In the genomic region with DNA sequence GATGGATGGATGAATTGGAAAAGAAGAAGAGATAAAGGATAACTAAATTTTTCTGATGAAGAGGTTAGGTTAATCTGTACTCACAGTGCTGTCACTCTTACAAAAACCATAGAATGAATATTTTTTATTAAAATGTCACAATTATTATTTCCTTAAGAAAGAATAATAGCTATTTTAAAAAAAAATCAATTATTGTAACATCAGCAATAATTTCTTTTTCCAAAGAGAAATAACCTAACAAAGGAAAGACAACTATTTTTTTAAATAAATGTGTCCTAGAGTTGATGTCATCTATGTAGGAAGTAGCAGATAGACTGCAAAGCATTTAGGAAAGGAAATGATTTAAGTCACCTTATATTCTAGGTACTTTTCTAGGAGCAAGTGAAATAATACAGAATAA, we compare ENCODE assay signal across 37 cellular contexts. TPM values are rescaled to one million over a fixed set of nuclear protein-coding genes. Genes with fewer than 3 reads are reported as not detected.
"Had no signal": no experiment of that assay in that cellular context is flagged by ENCODE, and none has a peak within 500 bp of the region (broad histone marks: within the 10 kb centered on the region; RNA-seq: fewer than 3 reads in every experiment).

No MANE protein-coding gene starts in this region.

- H3K4me1 ChIP-seq: ascending aorta had no signal

- H3K27ac ChIP-seq: ascending aorta, cardiac muscle cell, VCaP had no signal

- H3K9me3 ChIP-seq: ascending aorta had no signal

- H3K4me1 Mint-ChIP-seq: activated B cell treated with CpG ODN at 0.5 μM for 24 hours; activated CD4-positive, alpha-beta memory T cell treated with anti-CD3 and anti-CD28 coated beads, Interleukin-2, amount 10 ng/mL, durations not matched to agents 7 days and 5 days; activated CD4-positive, alpha-beta T cell treated with anti-CD3 and anti-CD28 coated beads for 36 hours; activated CD4-positive, alpha-beta T cell treated with anti-CD3 and anti-CD28 coated beads, Interleukin-2, amount 10 ng/mL, durations not matched to agents 7 days and 5 days; activated CD8-positive, alpha-beta memory T cell treated with anti-CD3 and anti-CD28 coated beads, Interleukin-2, amount 10 ng/mL, durations not matched to agents 7 days and 5 days; activated naive CD4-positive, alpha-beta T cell treated with anti-CD3 and anti-CD28 coated beads, Interleukin-2, amount 10 ng/mL, durations not matched to agents 7 days and 5 days; activated naive CD4-positive, alpha-beta T cell treated with anti-CD3 and anti-CD28 coated beads, Interleukin-2, amount 50 U/mL, for 24 hours; activated naive CD8-positive, alpha-beta T cell treated with anti-CD3 and anti-CD28 coated beads, Interleukin-2, amount 10 ng/mL, durations not matched to agents 7 days and 5 days; activated naive CD8-positive, alpha-beta T cell treated with anti-CD3 and anti-CD28 coated beads, Interleukin-2, amount 50 U/mL, for 24 hours; central memory CD8-positive, alpha-beta T cell had no signal

- ATAC-seq: activated CD4-positive, alpha-beta T cell treated with anti-CD3 and anti-CD28 coated beads for 36 hours; activated CD8-positive, alpha-beta memory T cell treated with anti-CD3 and anti-CD28 coated beads, Interleukin-2, amount 10 ng/mL, durations not matched to agents 7 days and 5 days; activated CD8-positive, alpha-beta T cell treated with anti-CD3 and anti-CD28 coated beads, Interleukin-2, amount 10 ng/mL, durations not matched to agents 7 days and 5 days; activated naive CD8-positive, alpha-beta T cell treated with anti-CD3 and anti-CD28 coated beads, Interleukin-2, amount 50 U/mL, for 24 hours had no signal

- DNase-seq: activated B cell treated with CpG ODN at 0.5 μM for 24 hours; activated CD4-positive, alpha-beta memory T cell treated with anti-CD3 and anti-CD28 coated beads, Interleukin-2, amount 10 ng/mL, durations not matched to agents 7 days and 5 days; activated CD4-positive, alpha-beta T cell treated with anti-CD3 and anti-CD28 coated beads for 36 hours; activated CD4-positive, alpha-beta T cell treated with anti-CD3 and anti-CD28 coated beads for 48 hours; activated CD4-positive, alpha-beta T cell treated with anti-CD3 and anti-CD28 coated beads, Interleukin-2, amount 10 ng/mL, durations not matched to agents 7 days and 5 days; activated CD4-positive, alpha-beta T cell treated with anti-CD3 and anti-CD28 coated beads, Interleukin-2, amount 50 U/mL, for 48 hours; activated CD4-positive, CD25-positive, alpha-beta regulatory T cell treated with anti-CD3 and anti-CD28 coated beads, Interleukin-2, amount 50 U/mL, for 72 hours; activated CD8-positive, alpha-beta memory T cell treated with anti-CD3 and anti-CD28 coated beads for 24 hours; activated CD8-positive, alpha-beta memory T cell treated with anti-CD3 and anti-CD28 coated beads, Interleukin-2, amount 10 ng/mL, durations not matched to agents 7 days and 5 days; activated CD8-positive, alpha-beta memory T cell treated with anti-CD3 and anti-CD28 coated beads, Interleukin-2, amount 50 U/mL, for 48 hours; activated CD8-positive, alpha-beta T cell treated with anti-CD3 and anti-CD28 coated beads, Interleukin-2, amount 10 ng/mL, durations not matched to agents 7 days and 5 days; activated effector memory CD4-positive, alpha-beta T cell treated with Interleukin-2 at 50 U/mL for 16 hours; activated gamma-delta T cell; activated naive CD4-positive, alpha-beta T cell treated with anti-CD3 and anti-CD28 coated beads, Interleukin-2, amount 10 ng/mL, durations not matched to agents 7 days and 5 days; activated naive CD4-positive, alpha-beta T cell treated with Interleukin-2 at 50 U/mL for 16 hours; activated naive CD8-positive, alpha-beta T cell treated with anti-CD3 and anti-CD28 coated beads, Interleukin-2, amount 10 ng/mL, durations not matched to agents 7 days and 5 days; activated naive CD8-positive, alpha-beta T cell treated with anti-CD3 and anti-CD28 coated beads, Interleukin-2, amount 50 U/mL, for 24 hours; activated T-cell treated with anti-CD3 and anti-CD28 coated beads, Interleukin-2, amount 50 U/mL, for 24 hours; activated T-cell treated with anti-CD3 and anti-CD28 coated beads, Interleukin-2, amount 50 U/mL, for 48 hours; amygdala; anterior cingulate cortex; caudate nucleus; cerebellar nuclear complex; T-helper 2 cell; T-helper 9 cell had no signal

- H3K36me3 Mint-ChIP-seq: activated CD8-positive, alpha-beta memory T cell treated with anti-CD3 and anti-CD28 coated beads, Interleukin-2, amount 10 ng/mL, durations not matched to agents 7 days and 5 days; activated naive CD4-positive, alpha-beta T cell treated with anti-CD3 and anti-CD28 coated beads, Interleukin-2, amount 10 ng/mL, durations not matched to agents 7 days and 5 days; activated naive CD4-positive, alpha-beta T cell treated with anti-CD3 and anti-CD28 coated beads, Interleukin-2, amount 50 U/mL, for 24 hours; activated naive CD8-positive, alpha-beta T cell; activated naive CD8-positive, alpha-beta T cell treated with anti-CD3 and anti-CD28 coated beads, Interleukin-2, amount 10 ng/mL, durations not matched to agents 7 days and 5 days; brain had no signal

- H3K36me3 ChIP-seq: ascending aorta, cardiac muscle cell had no signal

- H3K9me3 Mint-ChIP-seq: activated B cell treated with CpG ODN at 0.5 μM for 24 hours; activated CD4-positive, alpha-beta memory T cell treated with anti-CD3 and anti-CD28 coated beads, Interleukin-2, amount 10 ng/mL, durations not matched to agents 7 days and 5 days; activated CD4-positive, alpha-beta T cell treated with anti-CD3 and anti-CD28 coated beads, Interleukin-2, amount 10 ng/mL, durations not matched to agents 7 days and 5 days; activated naive CD4-positive, alpha-beta T cell treated with anti-CD3 and anti-CD28 coated beads, Interleukin-2, amount 10 ng/mL, durations not matched to agents 7 days and 5 days; activated naive CD4-positive, alpha-beta T cell treated with anti-CD3 and anti-CD28 coated beads, Interleukin-2, amount 50 U/mL, for 24 hours; activated naive CD8-positive, alpha-beta T cell treated with anti-CD3 and anti-CD28 coated beads, Interleukin-2, amount 10 ng/mL, durations not matched to agents 7 days and 5 days; activated naive CD8-positive, alpha-beta T cell treated with anti-CD3 and anti-CD28 coated beads, Interleukin-2, amount 50 U/mL, for 24 hours; activated T-cell treated with anti-CD3 and anti-CD28 coated beads, Interleukin-2, amount 50 U/mL, for 24 hours; activated T-helper 2 cell treated with anti-CD3 and anti-CD28 coated beads, Interferon-gamma antibody, Interleukin-2, Interleukin-4, amounts not matched to agents 10 μg/mL and 5 μg/mL and 100 μg/mL, durations not matched to agents 14 hours and 24 hours and 36 hours; central memory CD8-positive, alpha-beta T cell; T-helper 1 cell treated with Interleukin-12 subunit alpha and Interleukin-12 subunit beta and Interleukin-4 antibody, amounts not matched to agents 30 μg/mL and 1 μg/mL, for 36 hours; T-helper 2 cell treated with Interferon-gamma antibody and Interleukin-4, amounts not matched to agents 5 μg/mL and 100 μg/mL, for 36 hours had no signal

- H3K4me3 ChIP-seq: ascending aorta, cardiac muscle cell had no signal

- H3K4me3 Mint-ChIP-seq: activated B cell treated with CpG ODN at 0.5 μM for 24 hours; activated CD4-positive, alpha-beta memory T cell treated with anti-CD3 and anti-CD28 coated beads, Interleukin-2, amount 10 ng/mL, durations not matched to agents 7 days and 5 days; activated CD4-positive, alpha-beta T cell treated with anti-CD3 and anti-CD28 coated beads for 36 hours; activated CD4-positive, alpha-beta T cell treated with anti-CD3 and anti-CD28 coated beads, Interleukin-2, amount 10 ng/mL, durations not matched to agents 7 days and 5 days; activated CD8-positive, alpha-beta memory T cell treated with anti-CD3 and anti-CD28 coated beads, Interleukin-2, amount 10 ng/mL, durations not matched to agents 7 days and 5 days; activated CD8-positive, alpha-beta T cell treated with anti-CD3 and anti-CD28 coated beads, Interleukin-2, amount 10 ng/mL, durations not matched to agents 7 days and 5 days; activated naive CD4-positive, alpha-beta T cell treated with anti-CD3 and anti-CD28 coated beads, Interleukin-2, amount 10 ng/mL, durations not matched to agents 7 days and 5 days; activated naive CD4-positive, alpha-beta T cell treated with anti-CD3 and anti-CD28 coated beads, Interleukin-2, amount 50 U/mL, for 24 hours; activated naive CD8-positive, alpha-beta T cell; activated naive CD8-positive, alpha-beta T cell treated with anti-CD3 and anti-CD28 coated beads, Interleukin-2, amount 10 ng/mL, durations not matched to agents 7 days and 5 days; activated naive CD8-positive, alpha-beta T cell treated with anti-CD3 and anti-CD28 coated beads, Interleukin-2, amount 50 U/mL, for 24 hours; activated T-cell treated with anti-CD3 and anti-CD28 coated beads, Interleukin-2, amount 50 U/mL, for 24 hours; brain; central memory CD8-positive, alpha-beta T cell; T-helper 1 cell treated with Interleukin-12 subunit alpha and Interleukin-12 subunit beta and Interleukin-4 antibody, amounts not matched to agents 30 μg/mL and 1 μg/mL, for 36 hours; T-helper 2 cell treated with Interferon-gamma antibody and Interleukin-4, amounts not matched to agents 5 μg/mL and 100 μg/mL, for 36 hours had no signal

- H3K27me3 ChIP-seq: ascending aorta, cardiac muscle cell had no signal

- H3K27me3 Mint-ChIP-seq: activated B cell treated with CpG ODN at 0.5 μM for 24 hours; activated CD4-positive, alpha-beta T cell treated with anti-CD3 and anti-CD28 coated beads for 36 hours; activated CD8-positive, alpha-beta memory T cell treated with anti-CD3 and anti-CD28 coated beads, Interleukin-2, amount 10 ng/mL, durations not matched to agents 7 days and 5 days; activated naive CD4-positive, alpha-beta T cell treated with anti-CD3 and anti-CD28 coated beads, Interleukin-2, amount 50 U/mL, for 24 hours; brain; central memory CD8-positive, alpha-beta T cell had no signal

- FAIRE-seq: bronchial epithelial cell, TTC549 had no signal

- H3K27ac Mint-ChIP-seq: activated B cell treated with CpG ODN at 0.5 μM for 24 hours; activated CD4-positive, alpha-beta memory T cell treated with anti-CD3 and anti-CD28 coated beads, Interleukin-2, amount 10 ng/mL, durations not matched to agents 7 days and 5 days; activated CD4-positive, alpha-beta T cell treated with anti-CD3 and anti-CD28 coated beads for 36 hours; activated CD4-positive, alpha-beta T cell treated with anti-CD3 and anti-CD28 coated beads, Interleukin-2, amount 10 ng/mL, durations not matched to agents 7 days and 5 days; activated CD8-positive, alpha-beta memory T cell treated with anti-CD3 and anti-CD28 coated beads, Interleukin-2, amount 10 ng/mL, durations not matched to agents 7 days and 5 days; activated CD8-positive, alpha-beta T cell treated with anti-CD3 and anti-CD28 coated beads, Interleukin-2, amount 10 ng/mL, durations not matched to agents 7 days and 5 days; activated naive CD4-positive, alpha-beta T cell treated with anti-CD3 and anti-CD28 coated beads, Interleukin-2, amount 10 ng/mL, durations not matched to agents 7 days and 5 days; activated naive CD4-positive, alpha-beta T cell treated with anti-CD3 and anti-CD28 coated beads, Interleukin-2, amount 50 U/mL, for 24 hours; activated naive CD8-positive, alpha-beta T cell; activated naive CD8-positive, alpha-beta T cell treated with anti-CD3 and anti-CD28 coated beads, Interleukin-2, amount 10 ng/mL, durations not matched to agents 7 days and 5 days; activated naive CD8-positive, alpha-beta T cell treated with anti-CD3 and anti-CD28 coated beads, Interleukin-2, amount 50 U/mL, for 24 hours; activated T-cell treated with anti-CD3 and anti-CD28 coated beads, Interleukin-2, amount 50 U/mL, for 24 hours; activated T-helper 2 cell treated with anti-CD3 and anti-CD28 coated beads, Interferon-gamma antibody, Interleukin-2, Interleukin-4, amounts not matched to agents 10 μg/mL and 5 μg/mL and 100 μg/mL, durations not matched to agents 14 hours and 24 hours and 36 hours; brain; T-helper 1 cell treated with Interleukin-12 subunit alpha and Interleukin-12 subunit beta and Interleukin-4 antibody, amounts not matched to agents 30 μg/mL and 1 μg/mL, for 36 hours; T-helper 2 cell treated with Interferon-gamma antibody and Interleukin-4, amounts not matched to agents 5 μg/mL and 100 μg/mL, for 36 hours had no signal

RNA-seq across cellular contexts. Expression of a gene that starts 33.6 kb away (rescaled TPM):
- total RNA-seq: activated B cell treated with CpG ODN at 0.5 μM for 24 hours; activated CD4-positive, alpha-beta memory T cell treated with anti-CD3 and anti-CD28 coated beads, Interleukin-2, amount 10 ng/mL, durations not matched to agents 7 days and 5 days; activated CD4-positive, alpha-beta T cell treated with anti-CD3 and anti-CD28 coated beads for 36 hours; activated CD4-positive, alpha-beta T cell treated with anti-CD3 and anti-CD28 coated beads, Interleukin-2, amount 10 ng/mL, durations not matched to agents 7 days and 5 days; activated CD8-positive, alpha-beta memory T cell treated with anti-CD3 and anti-CD28 coated beads, Interleukin-2, amount 10 ng/mL, durations not matched to agents 7 days and 5 days; activated CD8-positive, alpha-beta T cell treated with anti-CD3 and anti-CD28 coated beads, Interleukin-2, amount 10 ng/mL, durations not matched to agents 7 days and 5 days; activated naive CD8-positive, alpha-beta T cell treated with anti-CD3 and anti-CD28 coated beads, Interleukin-2, amount 10 ng/mL, durations not matched to agents 7 days and 5 days; activated T-helper 2 cell treated with anti-CD3 and anti-CD28 coated beads, Interferon-gamma antibody, Interleukin-2, Interleukin-4, amounts not matched to agents 10 μg/mL and 5 μg/mL and 100 μg/mL, durations not matched to agents 14 hours and 24 hours and 36 hours; bronchial epithelial cell had no signal
